Comparison of ENCODE assay signal across 11 cellular contexts in genomic region chr6:159042824-159043181, GRCh38. TPM values are rescaled to one million over a fixed set of nuclear protein-coding genes. Genes with fewer than 3 reads are reported as not detected.
A peak's percentile ranks its signal among the peaks of the same experiment; 100 is the strongest.
DNase-seq lines count a peak whose midpoint lies in the region; TF ChIP-seq lines count a peak whose summit lies in the region.
"Had no signal": no experiment of that assay in that cellular context is flagged by ENCODE, and none has a peak within 500 bp of the region (broad histone marks: within the 10 kb centered on the region; RNA-seq: fewer than 3 reads in every experiment).

No MANE protein-coding gene starts in this region.

- CTCF ChIA-PET in activated naive CD4-positive, alpha-beta T cell treated with anti-CD3 and anti-CD28 coated beads, Interleukin-2, amount 10 ng/mL, durations not matched to agents 7 days and 5 days (lab: Charles Lee): interaction anchor here (0.7 to 11.4 kb wide), 15 partner anchors 10 to 270 kb away, joined by 3 to 234 read pairs (median 4); no protein-coding TSS in a partner anchor

- no peaks in the 10 kb centered on the region for H3K27me3 Mint-ChIP-seq in activated naive CD4-positive, alpha-beta T cell treated with anti-CD3 and anti-CD28 coated beads, Interleukin-2, amount 10 ng/mL, durations not matched to agents 7 days and 5 days
- H3K27me3 Mint-ChIP-seq in endodermal cell (ENCODE audit: insufficient read depth): no peaks in the 10 kb centered on the region

- H3K4me3 Mint-ChIP-seq in activated naive CD4-positive, alpha-beta T cell treated with anti-CD3 and anti-CD28 coated beads, Interleukin-2, amount 10 ng/mL, durations not matched to agents 7 days and 5 days: peak overlapping the region; percentile 96
- no peak overlapping the region for H3K4me3 Mint-ChIP-seq in endodermal cell

- TF ChIP-seq EP300 in suprapubic skin (IDR thresholded peaks at IDR 0.05): no peak

- H3K9ac ChIP-seq in SU-DHL-6 (ENCODE audit: low read length) (peak overlapping the region; percentile 69), endodermal cell (ENCODE audit: extremely low read depth, low read length, poor library complexity, severe bottlenecking) (no peak overlapping the region)

- H3K36me3 ChIP-seq in SU-DHL-6 (ENCODE audit: low read length): peaks cover 52% of the 10 kb centered on the region
- H3K36me3 ChIP-seq in esophagus squamous epithelium: no peaks in the 10 kb centered on the region
- peaks cover 3% of the 10 kb centered on the region for H3K36me3 ChIP-seq in suprapubic skin
- H3K36me3 ChIP-seq in endodermal cell (ENCODE audit: control insufficient read depth, insufficient read depth, low read length): no peaks in the 10 kb centered on the region

- no peaks in the 10 kb centered on the region for H4K20me1 ChIP-seq in SU-DHL-6 (ENCODE audit: low read depth, low read length)

- H3K9me3 Mint-ChIP-seq in activated naive CD4-positive, alpha-beta T cell treated with anti-CD3 and anti-CD28 coated beads, Interleukin-2, amount 10 ng/mL, durations not matched to agents 7 days and 5 days: no peaks in the 10 kb centered on the region
- H3K9me3 Mint-ChIP-seq in endodermal cell: no peaks in the 10 kb centered on the region

- H3K4me1 ChIP-seq in esophagus squamous epithelium (peaks cover 5 to 51% (median 8%) of the 10 kb centered on the region in 3 donors), suprapubic skin (peaks cover 30% of the 10 kb centered on the region), endodermal cell (ENCODE audit: control insufficient read depth, insufficient read depth, low read length) (no peaks in the 10 kb centered on the region)

- H3K27me3 ChIP-seq in SU-DHL-6 (ENCODE audit: low read length): no peaks in the 10 kb centered on the region
- H3K27me3 ChIP-seq in esophagus squamous epithelium: peaks cover 0 to 5% (median 0%) of the 10 kb centered on the region in 4 donors
- H3K27me3 ChIP-seq in suprapubic skin: no peaks in the 10 kb centered on the region
- H3K27me3 ChIP-seq in endodermal cell (ENCODE audit: control insufficient read depth, insufficient read depth, low read length, poor library complexity, severe bottlenecking): no peaks in the 10 kb centered on the region

- peaks cover 22% of the 10 kb centered on the region for H3K79me2 ChIP-seq in SU-DHL-6 (ENCODE audit: insufficient read depth, low read length)

- peaks cover 67% of the 10 kb centered on the region for H3K4me1 Mint-ChIP-seq in activated naive CD4-positive, alpha-beta T cell treated with anti-CD3 and anti-CD28 coated beads, Interleukin-2, amount 10 ng/mL, durations not matched to agents 7 days and 5 days
- H3K4me1 Mint-ChIP-seq in endodermal cell: peaks cover 26% of the 10 kb centered on the region

- 13 to 15% methylated on average over 5 of the region's 5 CpGs for WGBS in esophagus squamous epithelium, 2 donors
- 19% methylated on average over 5 of the region's 5 CpGs for WGBS in suprapubic skin
- 27 to 33% methylated on average over 3 to 5 of the region's 5 CpGs for WGBS in endodermal cell (ENCODE audit: insufficient coverage in 1 of 2, insufficient read length in 1 of 2), 2 experiments

- peak overlapping the region; percentile 70 for H3K4me3 ChIP-seq in SU-DHL-6 (ENCODE audit: insufficient read depth, low read length, poor library complexity, severe bottlenecking)
- peak overlapping the region in 3 of 4 donors; percentile 5 to 52 (median 28) for H3K4me3 ChIP-seq in esophagus squamous epithelium
- peak overlapping the region; percentile 37 for H3K4me3 ChIP-seq in suprapubic skin
- no peak overlapping the region for H3K4me3 ChIP-seq in foreskin fibroblast (ENCODE audit: low read depth in 1 of 2, low read length in 2 of 2)
- H3K4me3 ChIP-seq in endodermal cell (ENCODE audit: low read length): no peak overlapping the region

- peak overlapping the region; percentile 98 for H3K27ac Mint-ChIP-seq in activated naive CD4-positive, alpha-beta T cell treated with anti-CD3 and anti-CD28 coated beads, Interleukin-2, amount 10 ng/mL, durations not matched to agents 7 days and 5 days
- H3K27ac Mint-ChIP-seq in endodermal cell: no peak overlapping the region

- no peak overlapping the region for H2AFZ ChIP-seq in SU-DHL-6 (ENCODE audit: low read depth, low read length, severe bottlenecking)

- H3K9me3 ChIP-seq in SU-DHL-6 (ENCODE audit: insufficient read depth, low read length): no peaks in the 10 kb centered on the region
- no peaks in the 10 kb centered on the region for H3K9me3 ChIP-seq in esophagus squamous epithelium
- H3K9me3 ChIP-seq in suprapubic skin: no peaks in the 10 kb centered on the region
- no peaks in the 10 kb centered on the region for H3K9me3 ChIP-seq in endodermal cell (ENCODE audit: control insufficient read depth, low read length)

- intact Hi-C loops in esophagus squamous epithelium (cut with DNase I): no loop called here

- peak overlapping the region; percentile 75 for H3K27ac ChIP-seq in SU-DHL-6 (ENCODE audit: low read depth, low read length)
- peak overlapping the region; percentile 47 to 82 (median 62) for H3K27ac ChIP-seq in esophagus squamous epithelium
- H3K27ac ChIP-seq in suprapubic skin: no peak overlapping the region
- H3K27ac ChIP-seq in endodermal cell (ENCODE audit: low read depth, low read length): no peak overlapping the region

- TF ChIP-seq CTCF in SU-DHL-6 (IDR thresholded peaks at IDR 0.05; ENCODE audit: insufficient read depth, low read length, poor library complexity, severe bottlenecking): no peak
- no peak for TF ChIP-seq CTCF in esophagus squamous epithelium (IDR thresholded peaks at IDR 0.05)
- TF ChIP-seq CTCF in suprapubic skin (IDR thresholded peaks at IDR 0.05): no peak
- no peak for TF ChIP-seq CTCF in foreskin fibroblast (IDR thresholded peaks at IDR 0.05; ENCODE audit: low read depth, low read length)
- TF ChIP-seq CTCF in endodermal cell (conservative IDR thresholded peaks at IDR 0.05): no peak

- H3K4me2 ChIP-seq in SU-DHL-6 (ENCODE audit: low read depth, low read length, poor library complexity, severe bottlenecking): peak overlapping the region; percentile 93

- TF ChIP-seq POLR2A in esophagus squamous epithelium (IDR thresholded peaks at IDR 0.05) (no peak), suprapubic skin (IDR thresholded peaks at IDR 0.05) (no peak)

- no peak for DNase-seq in activated naive CD4-positive, alpha-beta T cell treated with anti-CD3 and anti-CD28 coated beads, Interleukin-2, amount 10 ng/mL, durations not matched to agents 7 days and 5 days
- no peak for DNase-seq in activated naive CD4-positive, alpha-beta T cell treated with Interleukin-2 at 50 U/mL for 16 hours
- no peak for DNase-seq in esophagus squamous epithelium (lab: John Stamatoyannopoulos, UW)
- no peak for DNase-seq in suprapubic skin (ENCODE audit: low spot score in 2 of 2)
- DNase-seq in foreskin fibroblast: no peak
- no peak for DNase-seq in endodermal cell
- DNase-seq in HuH-7.5 (ENCODE audit: low spot score): no peak

- peaks cover 63% of the 10 kb centered on the region for H3K36me3 Mint-ChIP-seq in activated naive CD4-positive, alpha-beta T cell treated with anti-CD3 and anti-CD28 coated beads, Interleukin-2, amount 10 ng/mL, durations not matched to agents 7 days and 5 days
- no peaks in the 10 kb centered on the region for H3K36me3 Mint-ChIP-seq in endodermal cell (ENCODE audit: low read depth)

- peaks cover 40% of the 10 kb centered on the region for H3F3A ChIP-seq in SU-DHL-6 (ENCODE audit: insufficient read depth)

- H3K9me2 ChIP-seq in SU-DHL-6 (replicated peaks; ENCODE audit: insufficient read depth, low read length): no peaks in the 10 kb centered on the region

RNA-seq across cellular contexts. Expression of gene TAGAP, which starts 2.0 kb away (rescaled TPM):
- total RNA-seq in esophagus squamous epithelium (1 to 10 TPM in 3 of 4 donors, under 1 TPM in 1; 0.83 to 3.6 (median 2.4) TPM), suprapubic skin (1 to 10 TPM; 1.2 to 1.9 (median 1.5) TPM), endodermal cell (under 1 TPM in 1 of 2 donors, not detected in 1; 0.24 TPM)
- not detected for polyA plus RNA-seq in endodermal cell (2013, experiment 1 of 2)
- not detected for polyA plus RNA-seq in endodermal cell (2013, experiment 2 of 2)
- total RNA-seq: fibroblast of lung, LHCN-M2 had no signal
- polyA plus RNA-seq: BJ, fibroblast of lung had no signal

RNA-seq across cellular contexts. Expression of gene RSPH3, which starts 42.8 kb away (rescaled TPM):
- total RNA-seq in esophagus squamous epithelium (10 to 100 TPM in 2 of 4 donors, 1 to 10 TPM in 2; 8.0 to 13.2 (median 11.2) TPM), suprapubic skin (10 to 100 TPM; 10.1 to 13.6 (median 13.1) TPM), endodermal cell (10 to 100 TPM in 1 of 2 donors, 1 to 10 TPM in 1; 7.4 to 10.3 TPM)
- polyA plus RNA-seq in endodermal cell (2013, experiment 1 of 2): 5.0 TPM
- 4.5 TPM for polyA plus RNA-seq in endodermal cell (2013, experiment 2 of 2)

Comparison
In these comparisons a context has a peak if more than half of its experiments do, and no peak if none do; other contexts are left out.
1. H3K27ac ChIP-seq: peak in SU-DHL-6 (single experiment) and esophagus squamous epithelium (4 of 4); none in suprapubic skin (single experiment) and endodermal cell (single experiment).
2. H3K4me3 ChIP-seq: peak in SU-DHL-6 (single experiment), esophagus squamous epithelium (3 of 4) and suprapubic skin (single experiment); none in foreskin fibroblast (0 of 2) and endodermal cell (single experiment).